ENCODE assay signal across 24 cellular contexts in the genomic region with DNA sequence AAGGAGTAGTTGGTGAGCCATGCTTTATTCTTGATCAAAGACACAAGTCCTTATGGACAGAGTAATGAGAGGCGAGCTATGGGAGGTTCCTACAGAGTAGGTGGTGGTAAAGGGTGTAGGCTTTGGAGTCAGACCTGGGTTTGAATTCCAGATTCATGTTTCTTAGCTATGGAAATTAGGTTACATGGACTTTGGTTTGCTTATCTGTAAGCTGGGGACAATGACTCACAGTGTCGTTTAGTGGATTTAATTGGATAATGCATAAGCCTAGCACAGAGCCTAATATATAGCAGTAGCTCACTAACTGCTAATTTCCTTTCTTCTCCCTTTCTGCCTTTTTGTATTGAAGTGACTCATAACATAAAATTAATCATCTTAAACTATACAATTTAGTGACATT. TPM values are rescaled to one million over a fixed set of nuclear protein-coding genes. Genes with fewer than 3 reads are reported as not detected.
"Had no signal": no experiment of that assay in that cellular context is flagged by ENCODE, and none has a peak within 500 bp of the region (broad histone marks: within the 10 kb centered on the region; RNA-seq: fewer than 3 reads in every experiment).

No MANE protein-coding gene starts in this region.

- DNase-seq: Kasumi-1, MM.1S, NCI-H1092 treated with DMSO at 0.1 percent for 48 hours, NCI-H1436, NCI-H187, NCI-H2029, NCI-H2081 treated with DMSO at 0.1 percent for 48 hours, NCI-H2171, NCI-H226, NCI-H446, NCI-H510A, NCI-H526, SHP77, SK-N-SH, SW 1271, T-cell had no signal

- ATAC-seq: K562, T-cell had no signal

- H3K9ac ChIP-seq: KMS-11, SK-N-SH had no signal

- FAIRE-seq: K562, RCC 7860 had no signal

- H3K4me3 ChIP-seq: K562 had no signal

- H3K27ac ChIP-seq: KMS-11, RWPE1 had no signal

- H3K9me3 ChIP-seq: SK-N-SH had no signal

- H3K4me2 ChIP-seq: KMS-11, SK-N-SH had no signal

RNA-seq across cellular contexts. Expression of gene RTL4, which starts 4.7 kb away (rescaled TPM):
- total RNA-seq: HT1080, K562, M059J, SK-MEL-5, T-cell had no signal
- polyA plus RNA-seq: IgD-negative memory B cell, K562, SK-N-SH had no signal

RNA-seq across cellular contexts. Expression of gene TRPC5, which starts 5.0 kb away (rescaled TPM):
- total RNA-seq: HT1080, K562, M059J, SK-MEL-5, T-cell had no signal
- polyA plus RNA-seq: K562, SK-N-SH had no signal
